15 cellular contexts compared by ENCODE assay signal in the genomic region with DNA sequence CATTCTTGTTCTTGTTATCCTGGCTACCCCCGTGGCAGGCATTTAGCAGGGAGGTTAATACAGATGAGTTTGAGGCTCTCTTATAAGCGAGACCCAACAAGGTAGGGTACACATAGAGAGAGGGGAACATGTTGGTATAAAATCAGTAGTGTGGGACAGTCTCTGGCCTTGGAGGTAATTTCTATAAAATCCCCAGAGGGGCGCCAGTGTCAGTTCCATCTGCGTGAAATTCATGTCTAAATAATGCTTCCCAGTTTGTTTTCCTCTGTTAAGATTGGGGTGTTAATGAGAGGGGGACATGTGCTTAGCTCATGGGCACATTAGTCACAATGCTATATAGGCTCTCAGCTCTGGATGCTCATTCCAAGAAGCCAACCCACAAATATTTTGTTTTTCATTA.
"Had no signal": no experiment of that assay in that cellular context is flagged by ENCODE, and none has a peak within 500 bp of the region (broad histone marks: within the 10 kb centered on the region; RNA-seq: fewer than 3 reads in every experiment).

No MANE protein-coding gene starts in this region.

- H3K9me3 Mint-ChIP-seq: stimulated activated naive CD8-positive, alpha-beta T cell treated with anti-CD3 and anti-CD28 coated beads, Interleukin-15, Interleukin-2, amounts not matched to agents 100 ng/mL and 50 ng/mL, for 24 hours had no signal

- H3K36me3 Mint-ChIP-seq: immature natural killer cell had no signal

- H3K27ac ChIP-seq: breast epithelium, esophagus muscularis mucosa, pancreas, upper lobe of right lung had no signal

- ATAC-seq: left cardiac atrium, pancreas, upper lobe of right lung had no signal

- H3K4me3 Mint-ChIP-seq: immature natural killer cell; stimulated activated naive CD8-positive, alpha-beta T cell treated with anti-CD3 and anti-CD28 coated beads, Interleukin-15, Interleukin-2, amounts not matched to agents 100 ng/mL and 50 ng/mL, for 24 hours had no signal

- H3K27me3 ChIP-seq: pancreas, upper lobe of right lung had no signal

- H3K9me3 ChIP-seq: pancreas, upper lobe of right lung had no signal

- H3K4me1 ChIP-seq: breast epithelium, esophagus muscularis mucosa, pancreas, upper lobe of right lung had no signal

- H3K36me3 ChIP-seq: breast epithelium, pancreas, upper lobe of right lung had no signal

- H3K4me1 Mint-ChIP-seq: immature natural killer cell had no signal

- H3K27ac Mint-ChIP-seq: immature natural killer cell; stimulated activated naive CD8-positive, alpha-beta T cell treated with anti-CD3 and anti-CD28 coated beads, Interleukin-15, Interleukin-2, amounts not matched to agents 100 ng/mL and 50 ng/mL, for 24 hours had no signal

- DNase-seq: activated CD4-positive, alpha-beta T cell treated with anti-CD3 and anti-CD28 coated beads for 1 hour; activated CD4-positive, alpha-beta T cell treated with anti-CD3 and anti-CD28 coated beads, Interleukin-2, amount 50 U/mL, for 48 hours; activated T-cell treated with anti-CD3 and anti-CD28 coated beads, Interleukin-2, amount 50 U/mL, for 48 hours; aorta; immature natural killer cell; left cardiac atrium; midbrain; pancreas; stimulated activated CD4-positive, alpha-beta T cell treated with anti-CD3 and anti-CD28 coated beads, Interleukin-4, amount 100 ng/mL, for 1 hour; stimulated activated CD8-positive, alpha-beta memory T cell treated with anti-CD3 and anti-CD28 coated beads, Interleukin-4, amount 100 ng/mL, for 48 hours; upper lobe of right lung had no signal

- H3K4me3 ChIP-seq: breast epithelium, esophagus muscularis mucosa, lung, pancreas, upper lobe of right lung had no signal
